ENCODE assay signal across 1 cellular context in the genomic region with DNA sequence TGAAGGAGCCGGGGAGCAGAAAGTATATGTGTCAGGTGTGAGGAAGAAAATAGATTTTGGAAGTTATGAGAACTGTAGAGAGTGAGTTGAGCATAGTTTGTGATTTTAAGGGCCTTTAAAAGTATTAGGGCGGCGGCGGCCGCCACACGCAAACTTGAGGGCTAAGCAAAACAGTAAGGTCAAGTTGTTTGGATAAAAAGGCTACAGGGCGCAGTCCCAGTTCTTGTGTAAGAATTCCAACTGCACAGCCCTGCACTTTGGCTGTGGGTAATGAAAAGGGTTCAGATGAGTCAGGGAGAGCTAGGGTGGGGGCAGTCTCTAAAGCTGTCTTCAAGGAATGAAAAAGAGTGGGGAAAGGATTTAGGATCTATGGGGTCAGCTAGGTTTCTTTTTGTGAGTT. TPM values are rescaled to one million over a fixed set of nuclear protein-coding genes. Genes with fewer than 3 reads are reported as not detected.
"Had no signal": no experiment of that assay in that cellular context is flagged by ENCODE, and none has a peak within 500 bp of the region (broad histone marks: within the 10 kb centered on the region; RNA-seq: fewer than 3 reads in every experiment).

No MANE protein-coding gene starts in this region.

RNA-seq across cellular contexts. Expression of gene EDNRB, which starts 16.4 kb away (rescaled TPM):
- total RNA-seq: chondrocyte had no signal
